Comparison of ENCODE assay signal across 8 cellular contexts in the genomic region with DNA sequence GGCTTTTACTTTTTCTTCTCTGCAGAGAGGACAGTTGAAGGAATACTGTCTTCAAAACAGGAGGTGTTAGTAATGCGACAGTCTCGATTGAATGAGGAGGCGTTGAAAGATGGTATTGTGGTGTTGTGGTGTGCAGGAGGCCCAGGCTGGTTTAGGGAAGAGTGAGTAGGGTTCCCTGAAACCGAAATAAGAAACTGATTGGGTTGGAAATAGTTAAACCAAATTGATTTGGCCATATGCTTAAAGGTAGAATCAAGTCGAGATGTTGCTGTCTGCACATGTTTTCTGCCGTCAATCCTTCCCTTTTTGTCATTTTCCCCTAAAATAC. TPM values are rescaled to one million over a fixed set of nuclear protein-coding genes. Genes with fewer than 3 reads are reported as not detected.
DNase-seq lines count a peak whose midpoint lies in the region; ATAC-seq, FAIRE-seq and TF ChIP-seq lines count a peak whose summit lies in the region.

No MANE protein-coding gene starts in this region.

- peaks cover 22% of the 10 kb centered on the region; the same call in 1 of the 2 replicates for H4K20me1 ChIP-seq in DND-41 (ENCODE audit: insufficient read depth, low read length)

- 4 to 6% (median 5%) methylated on average over 6 of the region's 6 CpGs for WGBS in spleen, 5 donors

- peak overlapping the region; percentile 95 for H3K9ac ChIP-seq in DND-41 (ENCODE audit: low read depth, low read length)

- no peak for FAIRE-seq in H54 (lab: Jason Lieb, UNC)

- peak overlapping the region; percentile 100 for H2AFZ ChIP-seq in DND-41 (ENCODE audit: low read depth, low read length)

- intact Hi-C loops in spleen (cut with DNase I; ENCODE audit: low total_unique reads) = loop anchor here (10.0 kb wide), 1 partner anchor 87 kb away; a partner anchor contains a TSS

- H3K4me3 ChIP-seq in DND-41 (ENCODE audit: low read depth in 1 of 2, low read length in 2 of 2) = peak overlapping the region; percentile 80 to 99
- peak overlapping the region; percentile 63 to 89 (median 77) for H3K4me3 ChIP-seq in spleen

- H3K27me3 ChIP-seq in DND-41 (ENCODE audit: insufficient read depth, low read length, poor library complexity) = no peaks in the 10 kb centered on the region
- no peaks in the 10 kb centered on the region for H3K27me3 ChIP-seq in spleen (replicated peaks in 1 of 7)

- DNase-seq in DND-41 (peak; percentile 13), glomerular visceral epithelial cell (ENCODE audit: extremely low spot score) (peak; percentile 6), spleen (no peak), H54 (ENCODE audit: insufficient read length, low spot score) (no peak), NCI-H2196 treated with DMSO at 0.1 percent for 48 hours (lab: John Stamatoyannopoulos, UW; ENCODE audit: unreplicated experiment) (no peak)
- peak; percentile 5 for DNase-seq in activated CD8-positive, alpha-beta memory T cell treated with anti-CD3 and anti-CD28 coated beads, Interleukin-2, amount 50 U/mL, for 24 hours (ENCODE audit: extremely low read depth)

- peaks cover 69% of the 10 kb centered on the region for H3K79me2 ChIP-seq in DND-41 (ENCODE audit: insufficient read depth, low read length)

- H3K9me3 ChIP-seq in DND-41 (ENCODE audit: insufficient read depth, low read length, severe bottlenecking) (no peaks in the 10 kb centered on the region), spleen (no peaks in the 10 kb centered on the region)

- peak overlapping the region; percentile 100 for H3K27ac ChIP-seq in DND-41 (ENCODE audit: low read length)
- peak overlapping the region; percentile 93 to 99 (median 98) for H3K27ac ChIP-seq in spleen

- TF ChIP-seq CTCF in DND-41 (IDR thresholded peaks at IDR 0.05; ENCODE audit: borderline replicate concordance, extremely low read depth, low read length, poor library complexity, severe bottlenecking) = no peak
- no peak for TF ChIP-seq CTCF in spleen (IDR thresholded peaks at IDR 0.05 in 8 of 11, conservative IDR thresholded peaks at IDR 0.05 in 3 of 11)

- peak overlapping the region; percentile 92 for H3K4me2 ChIP-seq in DND-41 (ENCODE audit: insufficient read depth, low read length)

- H3K4me1 ChIP-seq in DND-41 (ENCODE audit: insufficient read depth, low read length) = peaks cover 49% of the 10 kb centered on the region
- peaks cover 30 to 71% (median 58%) of the 10 kb centered on the region in 6 donors for H3K4me1 ChIP-seq in spleen

- H3K36me3 ChIP-seq in DND-41 (ENCODE audit: insufficient read depth, low read length) (peaks cover 9% of the 10 kb centered on the region), spleen (no peaks in the 10 kb centered on the region)

- no peak for TF ChIP-seq POLR2A in spleen (IDR thresholded peaks at IDR 0.05)
- no peak for TF ChIP-seq POLR2A in H54 (IDR thresholded peaks at IDR 0.05; ENCODE audit: low read depth, low read length)

- ATAC-seq in DND-41 (ENCODE audit: insufficient read depth, low read depth) (no peak), HG03135 (IDR thresholded peaks at IDR 0.05; ENCODE audit: unreplicated experiment) (peak; percentile 1), HG03045 (IDR thresholded peaks at IDR 0.05; ENCODE audit: unreplicated experiment) (no peak)

RNA-seq across cellular contexts. Expression of a gene that starts 0.8 kb away (rescaled TPM):
- 100 to 1,000 TPM in 1 of 7 donors, 10 to 100 TPM in 6; 69.9 to 109 (median 92.7) TPM for total RNA-seq in spleen
- 10 to 100 TPM; 13.3 to 26.0 (median 16.9) TPM for polyA plus RNA-seq in spleen

RNA-seq across cellular contexts. Expression of a gene that starts 1.6 kb away (rescaled TPM):
- 100 to 1,000 TPM in 1 of 7 donors, 10 to 100 TPM in 6; 61.9 to 100 (median 79.4) TPM for total RNA-seq in spleen
- 10 to 100 TPM; 24.4 to 37.7 (median 33.9) TPM for polyA plus RNA-seq in spleen

RNA-seq across cellular contexts. Expression of a gene that starts 51.2 kb away (rescaled TPM):
- 10 to 100 TPM; 23.9 to 36.0 (median 28.4) TPM for total RNA-seq in spleen
- 1 to 10 TPM; 5.5 to 8.2 (median 7.0) TPM for polyA plus RNA-seq in spleen

Comparison
In these comparisons a context has a peak if more than half of its experiments do, and no peak if none do; other contexts are left out.
1. DNase-seq: peak in DND-41 (single experiment), activated CD8-positive, alpha-beta memory T cell treated with anti-CD3 and anti-CD28 coated beads, Interleukin-2, amount 50 U/mL, for 24 hours (single experiment) and glomerular visceral epithelial cell (single experiment); none in spleen (single experiment), H54 (single experiment) and NCI-H2196 treated with DMSO at 0.1 percent for 48 hours (single experiment).